Comparison of ENCODE assay signal across 17 cellular contexts in genomic region chr18:9091066-9091476, GRCh38. TPM values are rescaled to one million over a fixed set of nuclear protein-coding genes. Genes with fewer than 3 reads are reported as not detected.
DNase-seq lines count a peak whose midpoint lies in the region; ATAC-seq lines count a peak whose summit lies in the region.
"Had no signal": no experiment of that assay in that cellular context is flagged by ENCODE, and none has a peak within 500 bp of the region (broad histone marks: within the 10 kb centered on the region; RNA-seq: fewer than 3 reads in every experiment).

No MANE protein-coding gene starts in this region.

- POLR2A ChIA-PET in activated CD4-positive, alpha-beta T cell treated with anti-CD3 and anti-CD28 coated beads for 36 hours (lab: Charles Lee), result interaction anchor here (1.0 to 1.7 kb wide), 4 partner anchors 8 to 149 kb away, joined by 4 to 17 read pairs (median 10); partner anchors contain the start of gene NDUFV2

- H3K27me3 Mint-ChIP-seq in activated CD4-positive, alpha-beta T cell treated with anti-CD3 and anti-CD28 coated beads for 36 hours, result no peaks in the 10 kb centered on the region
- no peaks in the 10 kb centered on the region for H3K27me3 Mint-ChIP-seq in activated naive CD8-positive, alpha-beta T cell
- H3K27me3 Mint-ChIP-seq: naive B cell had no signal

- H3K4me1 Mint-ChIP-seq in activated CD4-positive, alpha-beta T cell treated with anti-CD3 and anti-CD28 coated beads for 36 hours, result peaks cover 76% of the 10 kb centered on the region
- peaks cover 77% of the 10 kb centered on the region for H3K4me1 Mint-ChIP-seq in activated naive CD8-positive, alpha-beta T cell (ENCODE audit: low read depth)

- H3K9me3 Mint-ChIP-seq in activated CD4-positive, alpha-beta T cell treated with anti-CD3 and anti-CD28 coated beads for 36 hours (ENCODE audit: low read depth), result peaks cover 2% of the 10 kb centered on the region
- H3K9me3 Mint-ChIP-seq in activated naive CD8-positive, alpha-beta T cell (ENCODE audit: low read depth), result no peaks in the 10 kb centered on the region
- H3K9me3 Mint-ChIP-seq: CD14-positive monocyte, endodermal cell, naive B cell had no signal

- H3K4me3 Mint-ChIP-seq in activated CD4-positive, alpha-beta T cell treated with anti-CD3 and anti-CD28 coated beads for 36 hours, result peak overlapping the region; percentile 76
- peak overlapping the region; percentile 82 for H3K4me3 Mint-ChIP-seq in activated naive CD8-positive, alpha-beta T cell
- H3K4me3 Mint-ChIP-seq: CD14-positive monocyte, endodermal cell, naive B cell had no signal

- H3K36me3 Mint-ChIP-seq in activated CD4-positive, alpha-beta T cell treated with anti-CD3 and anti-CD28 coated beads for 36 hours (ENCODE audit: low read depth), result peaks cover 6% of the 10 kb centered on the region
- H3K36me3 Mint-ChIP-seq in activated naive CD8-positive, alpha-beta T cell, result peaks cover 2% of the 10 kb centered on the region
- H3K36me3 Mint-ChIP-seq: CD14-positive monocyte, naive B cell had no signal

- peak; percentile 59 for DNase-seq in activated CD4-positive, alpha-beta T cell treated with anti-CD3 and anti-CD28 coated beads for 36 hours
- DNase-seq in activated CD4-positive, alpha-beta T cell treated with anti-CD3 and anti-CD28 coated beads for 1 hour, result no peak
- DNase-seq in activated CD4-positive, alpha-beta T cell treated with anti-CD3 and anti-CD28 coated beads for 4 hours, result peak; percentile 47 to 48
- peak; percentile 68 for DNase-seq in stimulated activated CD8-positive, alpha-beta memory T cell treated with anti-CD3 and anti-CD28 coated beads, Interleukin-4, amount 100 ng/mL, for 48 hours
- no peak for DNase-seq in amygdala (lab: John Stamatoyannopoulos, UW)
- DNase-seq: brain microvascular endothelial cell, endodermal cell, left ventricle myocardium inferior, naive B cell, NCI-H2107, NCI-H82, RPMI8226, T1000 had no signal

- peak overlapping the region; percentile 94 for H3K27ac Mint-ChIP-seq in activated CD4-positive, alpha-beta T cell treated with anti-CD3 and anti-CD28 coated beads for 36 hours
- H3K27ac Mint-ChIP-seq in activated naive CD8-positive, alpha-beta T cell, result peak overlapping the region; percentile 96
- H3K27ac Mint-ChIP-seq: endodermal cell had no signal

- intact Hi-C loops in activated CD4-positive, alpha-beta T cell treated with anti-CD3 and anti-CD28 coated beads for 36 hours (cut with DNase I, micrococcal nuclease), result loop anchor here (1.0 to 2.0 kb wide), 4 partner anchors 8 to 27 kb away; no protein-coding TSS in a partner anchor

- peak; percentile 65 for ATAC-seq in activated CD4-positive, alpha-beta T cell treated with anti-CD3 and anti-CD28 coated beads for 36 hours
- ATAC-seq in GM21381 (IDR thresholded peaks at IDR 0.05; ENCODE audit: unreplicated experiment), result no peak
- ATAC-seq in GM21360 (IDR thresholded peaks at IDR 0.05; ENCODE audit: unreplicated experiment), result no peak

- CTCF ChIA-PET in activated CD4-positive, alpha-beta T cell treated with anti-CD3 and anti-CD28 coated beads for 36 hours (lab: Charles Lee), result interaction anchor here (0.6 to 1.2 kb wide), 5 partner anchors 9 to 90 kb away, joined by 3 to 4 read pairs (median 3); no protein-coding TSS in a partner anchor

RNA-seq across cellular contexts. Expression of gene NDUFV2, which starts 11.4 kb away (rescaled TPM):
- total RNA-seq in activated CD4-positive, alpha-beta T cell treated with anti-CD3 and anti-CD28 coated beads for 36 hours, result 100 to 1,000 TPM; 331 to 372 TPM

RNA-seq across cellular contexts. Expression of gene ANKRD12, which starts 45.5 kb away (rescaled TPM):
- 10 to 100 TPM; 57.5 to 96.0 TPM for total RNA-seq in activated CD4-positive, alpha-beta T cell treated with anti-CD3 and anti-CD28 coated beads for 36 hours

Comparison
In these comparisons a context has a peak if more than half of its experiments do, and no peak if none do; other contexts are left out.
1. DNase-seq: peak in activated CD4-positive, alpha-beta T cell treated with anti-CD3 and anti-CD28 coated beads for 36 hours (single experiment), activated CD4-positive, alpha-beta T cell treated with anti-CD3 and anti-CD28 coated beads for 4 hours (2 of 2) and stimulated activated CD8-positive, alpha-beta memory T cell treated with anti-CD3 and anti-CD28 coated beads, Interleukin-4, amount 100 ng/mL, for 48 hours (single experiment); none in activated CD4-positive, alpha-beta T cell treated with anti-CD3 and anti-CD28 coated beads for 1 hour (single experiment) and amygdala (0 of 56).